In genomic region chr7:102260856-102261255, GRCh38 we compare ENCODE assay signal across 10 cellular contexts. TPM values are rescaled to one million over a fixed set of nuclear protein-coding genes. Genes with fewer than 3 reads are reported as not detected.
DNase-seq lines count a peak whose midpoint lies in the region; ATAC-seq and TF ChIP-seq lines count a peak whose summit lies in the region.
"Had no signal": no experiment of that assay in that cellular context is flagged by ENCODE, and none has a peak within 500 bp of the region (broad histone marks: within the 10 kb centered on the region; RNA-seq: fewer than 3 reads in every experiment).

No MANE protein-coding gene starts in this region.

- H3K4me1 Mint-ChIP-seq in effector memory CD8-positive, alpha-beta T cell (ENCODE audit: low read depth in 2 of 2): no peaks in the 10 kb centered on the region

- TF ChIP-seq CTCF in upper lobe of right lung (IDR thresholded peaks at IDR 0.05): no peak
- no peak for TF ChIP-seq CTCF in GM13976 (IDR thresholded peaks at IDR 0.05; ENCODE audit: borderline replicate concordance, control extremely low read depth, extremely low read depth, insufficient read depth, missing control alignments)

- H3K27me3 ChIP-seq in upper lobe of right lung: no peaks in the 10 kb centered on the region

- no peaks in the 10 kb centered on the region for H3K4me1 ChIP-seq in upper lobe of right lung

- H3K9me3 Mint-ChIP-seq in effector memory CD8-positive, alpha-beta T cell: no peaks in the 10 kb centered on the region
- H3K9me3 Mint-ChIP-seq: nephron had no signal

- no peaks in the 10 kb centered on the region for H3K9me3 ChIP-seq in upper lobe of right lung

- no peak overlapping the region for H3K27ac ChIP-seq in upper lobe of right lung

- ATAC-seq in Right ventricle myocardium inferior (peak; percentile 62), upper lobe of right lung (peak; percentile 27)
- no peak for ATAC-seq in effector memory CD8-positive, alpha-beta T cell (replicated peaks)

- H3K36me3 Mint-ChIP-seq in effector memory CD8-positive, alpha-beta T cell (ENCODE audit: insufficient read depth): peaks cover 7% of the 10 kb centered on the region

- H3K36me3 ChIP-seq in upper lobe of right lung: no peaks in the 10 kb centered on the region

- no peak overlapping the region for H3K27ac Mint-ChIP-seq in effector memory CD8-positive, alpha-beta T cell

- no peak overlapping the region for H3K4me3 Mint-ChIP-seq in effector memory CD8-positive, alpha-beta T cell
- H3K4me3 Mint-ChIP-seq: nephron had no signal

- no peak overlapping the region for H3K4me3 ChIP-seq in upper lobe of right lung

- in situ Hi-C loops in GM13976 (cut with MboI; ENCODE audit: low sequenced_read_pairs, unreplicated experiment): loop anchor here (10.0 kb wide), 1 partner anchor 716 kb away; no protein-coding TSS in a partner anchor

- no peaks in the 10 kb centered on the region for H3K27me3 Mint-ChIP-seq in effector memory CD8-positive, alpha-beta T cell

- intact Hi-C loops in Right ventricle myocardium inferior (cut with DNase I) (no loop called here), cardiac septum (cut with DNase I) (no loop called here), upper lobe of right lung (cut with DNase I) (no loop called here)

- no peak for DNase-seq in Right ventricle myocardium inferior (ENCODE audit: missing footprints)
- DNase-seq in cardiac septum (ENCODE audit: low spot score): no peak
- peak; percentile 30 to 51 for DNase-seq in cerebellar nuclear complex (lab: John Stamatoyannopoulos, UW)
- DNase-seq in iris pigment epithelial cell (ENCODE audit: low read depth): peak; percentile 45
- no peak for DNase-seq in upper lobe of right lung
- no peak for DNase-seq in stimulated activated naive CD4-positive, alpha-beta T cell treated with Interleukin-2 at 50 U/mL for 16 hours (lab: John Stamatoyannopoulos, UW)
- DNase-seq in effector memory CD8-positive, alpha-beta T cell: no peak
- no peak for DNase-seq in GM13976 (ENCODE audit: low spot score)
- DNase-seq: stimulated activated CD4-positive, alpha-beta T cell treated with anti-CD3 and anti-CD28 coated beads, Interleukin-4, amount 100 ng/mL, for 1 hour had no signal

RNA-seq across cellular contexts. Expression of gene SH2B2, which starts 25.8 kb away (rescaled TPM):
- total RNA-seq in Right ventricle myocardium inferior (1.2 TPM), cardiac septum (3.1 TPM), upper lobe of right lung (13.2 TPM)

Comparison
In these comparisons a context has a peak if more than half of its experiments do, and no peak if none do; other contexts are left out.
1. DNase-seq: peak in cerebellar nuclear complex (2 of 2) and iris pigment epithelial cell (single experiment); none in Right ventricle myocardium inferior (single experiment), cardiac septum (single experiment), upper lobe of right lung (single experiment), stimulated activated naive CD4-positive, alpha-beta T cell treated with Interleukin-2 at 50 U/mL for 16 hours (single experiment), effector memory CD8-positive, alpha-beta T cell (0 of 3) and GM13976 (single experiment).